11 cellular contexts compared by ENCODE assay signal in genomic region chr6:11194399-11195274, GRCh38. TPM values are rescaled to one million over a fixed set of nuclear protein-coding genes. Genes with fewer than 3 reads are reported as not detected.
DNase-seq lines count a peak whose midpoint lies in the region; ATAC-seq and TF ChIP-seq lines count a peak whose summit lies in the region.
"Had no signal": no experiment of that assay in that cellular context is flagged by ENCODE, and none has a peak within 500 bp of the region (broad histone marks: within the 10 kb centered on the region; RNA-seq: fewer than 3 reads in every experiment).

No MANE protein-coding gene starts in this region.

- H3K4me1 Mint-ChIP-seq in natural killer cell, result peaks cover 57 to 58% of the 10 kb centered on the region in 2 donors

- H3K4me1 ChIP-seq in heart left ventricle (peaks cover 0 to 57% (median 42%) of the 10 kb centered on the region in 12 donors), SJCRH30 (peaks cover 3% of the 10 kb centered on the region; the same call in 1 of the 2 replicates)

- no peaks in the 10 kb centered on the region for H3K27me3 ChIP-seq in heart left ventricle
- no peaks in the 10 kb centered on the region for H3K27me3 ChIP-seq in SJCRH30

- H3K36me3 ChIP-seq in heart left ventricle (peaks cover 0 to 56% (median 44%) of the 10 kb centered on the region in 9 donors), SJCRH30 (no peaks in the 10 kb centered on the region)

- ATAC-seq in heart left ventricle, result peak in 3 of 4 donors; percentile 35 to 42 (median 40)
- ATAC-seq in Right ventricle myocardium inferior, result no peak
- no peak for ATAC-seq in natural killer cell
- ATAC-seq in GM19351 (IDR thresholded peaks at IDR 0.05; ENCODE audit: unreplicated experiment), result no peak
- ATAC-seq: activated T-cell treated with anti-CD3 and anti-CD28 coated beads, Interleukin-2, amount 50 U/mL, for 4 hours had no signal

- peak in 1 of 12 donors; percentile 17 for TF ChIP-seq CTCF in heart left ventricle (IDR thresholded peaks at IDR 0.05)
- TF ChIP-seq CTCF in fibroblast of mammary gland (conservative IDR thresholded peaks at IDR 0.05; ENCODE audit: control insufficient read depth, insufficient read depth, low read depth, low read length), result no peak
- no peak for TF ChIP-seq CTCF in natural killer cell (IDR thresholded peaks at IDR 0.05)

- no peaks in the 10 kb centered on the region for H3K9me3 Mint-ChIP-seq in natural killer cell
- H3K9me3 Mint-ChIP-seq: activated T-cell treated with anti-CD3 and anti-CD28 coated beads, Interleukin-2, amount 50 U/mL, for 4 hours; naive B cell had no signal

- no peak overlapping the region for H3K4me3 Mint-ChIP-seq in natural killer cell
- H3K4me3 Mint-ChIP-seq: activated T-cell treated with anti-CD3 and anti-CD28 coated beads, Interleukin-2, amount 50 U/mL, for 4 hours; naive B cell had no signal

- no peaks in the 10 kb centered on the region for H3K27me3 Mint-ChIP-seq in natural killer cell (ENCODE audit: low read depth in 2 of 2)
- H3K27me3 Mint-ChIP-seq: naive B cell had no signal

- peak in 1 of 5 donors; percentile 46 for DNase-seq in heart left ventricle
- no peak for DNase-seq in Right ventricle myocardium inferior (ENCODE audit: missing footprints)
- peak; percentile 52 for DNase-seq in fibroblast of mammary gland (ENCODE audit: low read depth)
- no peak for DNase-seq in natural killer cell
- DNase-seq in SJCRH30, result no peak
- DNase-seq in UCSD-AML1 (lab: John Stamatoyannopoulos, UW; ENCODE audit: unreplicated experiment), result no peak
- DNase-seq in medulla oblongata (ENCODE audit: extremely low spot score), result no peak
- DNase-seq: activated T-cell treated with anti-CD3 and anti-CD28 coated beads, Interleukin-2, amount 50 U/mL, for 4 hours; naive B cell had no signal

- H3K9me3 ChIP-seq in heart left ventricle (no peaks in the 10 kb centered on the region), SJCRH30 (replicated peaks) (no peaks in the 10 kb centered on the region)

- peak overlapping the region; percentile 98 to 99 for H3K27ac Mint-ChIP-seq in natural killer cell

- H3K36me3 Mint-ChIP-seq in natural killer cell, result peaks cover 21% of the 10 kb centered on the region

- H3K27ac ChIP-seq in heart left ventricle, result peak overlapping the region in 11 of 12 donors; percentile 20 to 61 (median 47)
- no peak overlapping the region for H3K27ac ChIP-seq in SJCRH30
- H3K27ac ChIP-seq: epithelial cell of prostate had no signal

- intact Hi-C loops in heart left ventricle (cut with DNase I), result no loop called here
- intact Hi-C loops in Right ventricle myocardium inferior (cut with DNase I), result no loop called here
- intact Hi-C loops in natural killer cell (cut with micrococcal nuclease), result no loop called here

- H3K4me3 ChIP-seq in heart left ventricle (no peak overlapping the region), fibroblast of mammary gland (ENCODE audit: control insufficient read depth, low read depth, low read length) (no peak overlapping the region), SJCRH30 (no peak overlapping the region)

- 25 to 35% (median 33%) methylated on average over 12 of the region's 12 CpGs for WGBS in heart left ventricle, 4 donors

- no peak for TF ChIP-seq POLR2A in heart left ventricle (IDR thresholded peaks at IDR 0.05)

RNA-seq across cellular contexts. Expression of gene NEDD9, which starts 37.8 kb away (rescaled TPM):
- total RNA-seq in heart left ventricle, result 10 to 100 TPM; 10.2 to 55.7 (median 20.9) TPM
- 10 to 100 TPM; 13.4 to 21.2 TPM for polyA plus RNA-seq in heart left ventricle
- 29.3 TPM for total RNA-seq in Right ventricle myocardium inferior
- 100 to 1,000 TPM; 106 to 110 (median 107) TPM for total RNA-seq in natural killer cell
- 0.42 and 0.71 TPM in 2 replicates for total RNA-seq in SJCRH30 (2014; rRNA removed; shearing (Covaris generic))

Comparison
In these comparisons a context has a peak if more than half of its experiments do, and no peak if none do; other contexts are left out.
1. ATAC-seq: peak in heart left ventricle (3 of 4); none in Right ventricle myocardium inferior (single experiment), natural killer cell (0 of 3) and GM19351 (single experiment).